ENCODE assay signal across 3 cellular contexts in the genomic region with DNA sequence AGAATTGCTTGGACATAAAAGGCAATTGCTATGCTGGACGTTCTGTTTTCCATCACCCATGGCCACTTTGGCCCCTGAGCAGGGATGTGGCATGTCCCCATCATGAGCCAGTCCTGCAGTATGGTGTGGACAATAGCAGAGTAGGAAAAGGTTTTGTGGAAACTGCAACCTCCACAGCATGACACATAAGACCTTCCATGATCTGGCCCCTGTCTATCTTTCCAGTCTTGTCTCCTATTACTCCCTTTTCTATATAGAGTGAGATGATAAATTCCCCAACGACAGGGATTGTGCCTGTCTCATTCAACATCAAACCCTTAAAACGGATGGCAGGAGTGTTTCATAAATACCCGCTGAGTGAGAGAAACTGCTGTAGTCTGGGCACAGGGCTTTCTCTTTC.
"Had no signal": no experiment of that assay in that cellular context is flagged by ENCODE, and none has a peak within 500 bp of the region (broad histone marks: within the 10 kb centered on the region; RNA-seq: fewer than 3 reads in every experiment).

No MANE protein-coding gene starts in this region.

- H3K4me3 ChIP-seq: GM12878 had no signal

- ATAC-seq: GM12878 had no signal

- DNase-seq: GDM1, GF-D8 had no signal
